Comparison of ENCODE assay signal across 8 cellular contexts in the genomic region with DNA sequence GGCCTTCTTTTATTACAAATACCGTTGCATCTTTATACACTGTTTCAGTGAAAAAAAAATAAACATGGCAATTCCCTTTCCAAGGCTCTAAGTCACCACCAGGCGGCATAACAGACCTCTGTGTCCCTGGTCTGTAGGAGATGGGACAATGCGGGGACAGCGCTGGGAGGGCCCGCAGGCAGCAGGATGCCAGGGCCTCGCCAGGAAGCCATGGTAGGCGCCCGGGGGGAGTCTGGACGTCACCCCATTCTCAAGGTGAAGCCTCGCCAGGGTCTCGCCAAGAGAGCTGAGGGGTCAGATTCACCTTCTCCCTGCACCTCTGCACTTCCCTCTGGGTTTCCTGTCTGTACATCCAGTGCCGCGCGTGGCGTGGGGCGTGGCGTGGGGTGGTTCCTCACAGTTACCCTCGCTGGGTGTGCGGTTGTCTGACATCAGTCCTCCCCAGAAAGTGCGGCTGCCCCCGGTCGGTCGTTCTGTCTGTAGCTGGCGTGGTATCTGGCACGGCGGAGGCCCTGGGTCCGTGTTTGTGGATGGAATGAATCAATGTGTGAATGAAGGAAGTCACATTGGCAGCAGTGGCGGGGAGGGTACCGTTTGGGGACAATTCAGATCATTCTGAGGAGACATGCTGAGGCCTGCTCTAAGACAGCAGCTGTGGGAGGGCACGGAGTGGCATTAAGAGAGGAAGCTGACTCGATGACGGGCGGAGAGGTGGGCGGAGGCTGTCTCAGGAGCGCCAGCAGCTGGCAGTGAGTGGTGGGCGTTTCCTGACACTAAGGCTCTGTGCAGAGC. TPM values are rescaled to one million over a fixed set of nuclear protein-coding genes. Genes with fewer than 3 reads are reported as not detected.
DNase-seq lines count a peak whose midpoint lies in the region; ATAC-seq and TF ChIP-seq lines count a peak whose summit lies in the region.

No MANE protein-coding gene starts in this region.

- peak overlapping the region; percentile 23 for H3K27ac Mint-ChIP-seq in endodermal cell

- peak overlapping the region; percentile 73 for H3K4me3 ChIP-seq in DOHH2 (ENCODE audit: low read length)
- no peak overlapping the region for H3K4me3 ChIP-seq in endodermal cell (ENCODE audit: low read length)
- no peak overlapping the region for H3K4me3 ChIP-seq in mucosa of stomach (ENCODE audit: low read length)

- H3K27me3 ChIP-seq in DOHH2 (ENCODE audit: control insufficient read depth, low read length) = no peaks in the 10 kb centered on the region
- H3K27me3 ChIP-seq in endodermal cell (ENCODE audit: control insufficient read depth, insufficient read depth, low read length, poor library complexity, severe bottlenecking) = no peaks in the 10 kb centered on the region
- H3K27me3 ChIP-seq in mucosa of stomach (ENCODE audit: control insufficient read depth, insufficient read depth, low read length) = no peaks in the 10 kb centered on the region

- H3K4me2 ChIP-seq in DOHH2 (ENCODE audit: low read length) = peak overlapping the region; percentile 93

- H3K4me1 ChIP-seq in DOHH2 (ENCODE audit: control insufficient read depth, low read length) (peaks cover 99% of the 10 kb centered on the region), endodermal cell (ENCODE audit: control insufficient read depth, insufficient read depth, low read length) (peaks cover 11% of the 10 kb centered on the region), mucosa of stomach (ENCODE audit: control insufficient read depth, insufficient read depth, low read length) (peaks cover 35% of the 10 kb centered on the region)

- no peak overlapping the region for H3K9ac ChIP-seq in endodermal cell (ENCODE audit: extremely low read depth, low read length, poor library complexity, severe bottlenecking)
- H3K9ac ChIP-seq in mucosa of stomach (ENCODE audit: low read length) = peak overlapping the region; percentile 2

- 83 to 88% methylated on average over 29 to 36 of the region's 36 CpGs for WGBS in endodermal cell (ENCODE audit: insufficient coverage in 1 of 2, insufficient read length in 1 of 2), 2 experiments

- peak; percentile 46 for ATAC-seq in HG03354 (IDR thresholded peaks at IDR 0.05; ENCODE audit: poor library complexity, severe bottlenecking, unreplicated experiment)

- H3K4me1 Mint-ChIP-seq in endodermal cell = peaks cover 47% of the 10 kb centered on the region

- H3K9me3 ChIP-seq in DOHH2 (ENCODE audit: control insufficient read depth, insufficient read depth, low read length) (no peaks in the 10 kb centered on the region), endodermal cell (ENCODE audit: control insufficient read depth, low read length) (no peaks in the 10 kb centered on the region), mucosa of stomach (ENCODE audit: control insufficient read depth, low read length) (no peaks in the 10 kb centered on the region)

- DNase-seq in NCI-H774 (lab: John Stamatoyannopoulos, UW) (peak; percentile 59), endodermal cell (peak; percentile 81), dedifferentiated amniotic fluid mesenchymal stem cell (ENCODE audit: extremely low spot score) (no peak)
- peak; percentile 74 to 90 for DNase-seq in activated CD8-positive, alpha-beta memory T cell treated with anti-CD3 and anti-CD28 coated beads for 1 hour (ENCODE audit: extremely low read depth in 1 of 2, low read depth in 1 of 2)
- peak; percentile 68 for DNase-seq in stimulated activated CD8-positive, alpha-beta memory T cell treated with anti-CD3 and anti-CD28 coated beads, Interleukin-7, amount 100 ng/mL, for 24 hours (ENCODE audit: low read depth)

- peak overlapping the region; percentile 19 for H3K4me3 Mint-ChIP-seq in endodermal cell

- H3K9me3 Mint-ChIP-seq in endodermal cell = no peaks in the 10 kb centered on the region

- TF ChIP-seq CTCF in DOHH2 (IDR thresholded peaks at IDR 0.05; ENCODE audit: low read depth, low read length, poor library complexity, severe bottlenecking) = peak; percentile 79
- peak; percentile 84 for TF ChIP-seq CTCF in endodermal cell (conservative IDR thresholded peaks at IDR 0.05)

- no peaks in the 10 kb centered on the region for H4K20me1 ChIP-seq in DOHH2 (ENCODE audit: control insufficient read depth, insufficient read depth, low read depth, low read length)

- no peaks in the 10 kb centered on the region for H3K79me2 ChIP-seq in DOHH2 (ENCODE audit: control insufficient read depth, low read length)

- no peaks in the 10 kb centered on the region for H3K9me2 ChIP-seq in DOHH2 (replicated peaks; ENCODE audit: control insufficient read depth, low read length)

- H3K36me3 ChIP-seq in DOHH2 (ENCODE audit: control insufficient read depth, low read length) (no peaks in the 10 kb centered on the region), endodermal cell (ENCODE audit: control insufficient read depth, insufficient read depth, low read length) (peaks cover 52% of the 10 kb centered on the region), mucosa of stomach (ENCODE audit: control insufficient read depth, insufficient read depth, low read length) (no peaks in the 10 kb centered on the region)

- H3F3A ChIP-seq in DOHH2 (ENCODE audit: control insufficient read depth, insufficient read depth) = peaks cover 31% of the 10 kb centered on the region

- H3K36me3 Mint-ChIP-seq in endodermal cell (ENCODE audit: low read depth) = peaks cover 17% of the 10 kb centered on the region

- H3K27me3 Mint-ChIP-seq in endodermal cell (ENCODE audit: insufficient read depth) = no peaks in the 10 kb centered on the region

- H3K27ac ChIP-seq in DOHH2 (ENCODE audit: low read depth, low read length) (peak overlapping the region; percentile 73), endodermal cell (ENCODE audit: low read depth, low read length) (no peak overlapping the region)

RNA-seq across cellular contexts. Expression of a gene that starts 45.9 kb away (rescaled TPM):
- 100 to 1,000 TPM; 102 to 132 TPM for total RNA-seq in endodermal cell
- polyA plus RNA-seq in endodermal cell (2013, experiment 1 of 2) = 54.2 TPM
- polyA plus RNA-seq in endodermal cell (2013, experiment 2 of 2) = 58.4 TPM
